Comparison of ENCODE assay signal across 8 cellular contexts in genomic region chr1:6554031-6554906, GRCh38. TPM values are rescaled to one million over a fixed set of nuclear protein-coding genes. Genes with fewer than 3 reads are reported as not detected.
DNase-seq lines count a peak whose midpoint lies in the region; ATAC-seq and TF ChIP-seq lines count a peak whose summit lies in the region.

NOL9 (minus strand) TSS chr1:6554513; CDS start chr1:6554502, 11 bp downstream.

- peak within 1 kb of the TSS; percentile 98 for H3K4me3 ChIP-seq in HUES64 (ENCODE audit: low read length)
- peak within 1 kb of the TSS; percentile 100 for H3K4me3 ChIP-seq in OCI-LY3 (ENCODE audit: low read length)
- peak within 1 kb of the TSS; percentile 95 for H3K4me3 ChIP-seq in epithelial cell of esophagus (ENCODE audit: low read length)
- peak within 1 kb of the TSS; percentile 90 for H3K4me3 ChIP-seq in mucosa of descending colon

- peak within 1 kb of the TSS; percentile 82 for H2AFZ ChIP-seq in OCI-LY3 (ENCODE audit: low read depth, low read length)

- H3K36me3 ChIP-seq in HUES64 (ENCODE audit: insufficient read depth, low read length) (peaks cover 19% of the 10 kb centered on the region), OCI-LY3 (replicated peaks; ENCODE audit: low read depth, low read length) (peaks cover 6% of the 10 kb centered on the region), mucosa of descending colon (ENCODE audit: low read depth) (no peaks in the 10 kb centered on the region)

- H3K4me1 ChIP-seq in HUES64 (ENCODE audit: insufficient read depth, low read length): peaks cover 4% of the 10 kb centered on the region
- H3K4me1 ChIP-seq in OCI-LY3 (ENCODE audit: low read length): peaks cover 11% of the 10 kb centered on the region
- H3K4me1 ChIP-seq in mucosa of descending colon (ENCODE audit: low read depth): peaks cover 15% of the 10 kb centered on the region

- no peaks in the 10 kb centered on the region for H3K9me3 ChIP-seq in HUES64 (ENCODE audit: insufficient read depth, low read depth, low read length)
- H3K9me3 ChIP-seq in OCI-LY3 (ENCODE audit: insufficient read depth, low read length): no peaks in the 10 kb centered on the region
- no peaks in the 10 kb centered on the region for H3K9me3 ChIP-seq in mucosa of descending colon

- intact Hi-C loops in mucosa of descending colon (cut with DNase I, micrococcal nuclease): no loop called here

- peaks cover 31% of the 10 kb centered on the region for H3K79me2 ChIP-seq in OCI-LY3 (ENCODE audit: low read length)

- H3K9ac ChIP-seq in HUES64 (ENCODE audit: low read depth, low read length) (peak within 1 kb of the TSS; percentile 98), OCI-LY3 (ENCODE audit: low read length) (peak within 1 kb of the TSS; percentile 77)

- DNase-seq in DMS 273 treated with DMSO at 0.1 percent for 48 hours (lab: John Stamatoyannopoulos, UW) (peak; percentile 78), activated T-cell treated with anti-CD3 and anti-CD28 coated beads for 1 hour (ENCODE audit: low read depth) (peak; percentile 89), epithelial cell of esophagus (ENCODE audit: low read depth) (peak; percentile 91), mucosa of descending colon (peak; percentile 95 to 96 (median 96))
- DNase-seq in stimulated activated CD8-positive, alpha-beta memory T cell treated with anti-CD3 and anti-CD28 coated beads, Interleukin-4, amount 100 ng/mL, for 24 hours (ENCODE audit: low read depth): peak; percentile 92

- ATAC-seq in GM21447 (IDR thresholded peaks at IDR 0.05; ENCODE audit: unreplicated experiment) (peak; percentile 84), mucosa of descending colon (peak; percentile 100)

- H3K4me2 ChIP-seq in OCI-LY3 (ENCODE audit: low read length): peak within 1 kb of the TSS; percentile 85

- no peaks in the 10 kb centered on the region for H4K20me1 ChIP-seq in OCI-LY3 (ENCODE audit: insufficient read depth, low read length)

- WGBS in HUES64: 4% methylated on average over 87 of the region's 87 CpGs

- peak; percentile 65 for TF ChIP-seq CTCF in OCI-LY3 (IDR thresholded peaks at IDR 0.05; ENCODE audit: low read depth, low read length)
- TF ChIP-seq CTCF in epithelial cell of esophagus (IDR thresholded peaks at IDR 0.05; ENCODE audit: insufficient read depth, low read depth, low read length, missing control alignments): peak; percentile 87
- TF ChIP-seq CTCF in mucosa of descending colon (IDR thresholded peaks at IDR 0.05): peak; percentile 96

- H3K27me3 ChIP-seq in HUES64 (ENCODE audit: insufficient read depth, low read length) (no peaks in the 10 kb centered on the region), OCI-LY3 (ENCODE audit: low read depth, low read length) (no peaks in the 10 kb centered on the region)

- H3K27ac ChIP-seq in HUES64 (ENCODE audit: low read depth, low read length) (peak within 1 kb of the TSS; percentile 76), OCI-LY3 (ENCODE audit: low read length) (peak within 1 kb of the TSS; percentile 40)

RNA-seq across cellular contexts. Expression of gene NOL9, which starts in this region (rescaled TPM):
- 14.4 TPM for polyA plus RNA-seq in HUES64 (2013, experiment 1 of 2)
- 14.4 TPM for polyA plus RNA-seq in HUES64 (2013, experiment 2 of 2)
- total RNA-seq in mucosa of descending colon: 10 to 100 TPM; 20.0 to 28.3 (median 21.1) TPM

Comparison
In these comparisons a context has a peak if more than half of its experiments do, and no peak if none do; other contexts are left out.
1. Peak in every context shown above with its lines: DNase-seq, ATAC-seq, H3K4me3 ChIP-seq and H3K27ac ChIP-seq.